In the genomic region with DNA sequence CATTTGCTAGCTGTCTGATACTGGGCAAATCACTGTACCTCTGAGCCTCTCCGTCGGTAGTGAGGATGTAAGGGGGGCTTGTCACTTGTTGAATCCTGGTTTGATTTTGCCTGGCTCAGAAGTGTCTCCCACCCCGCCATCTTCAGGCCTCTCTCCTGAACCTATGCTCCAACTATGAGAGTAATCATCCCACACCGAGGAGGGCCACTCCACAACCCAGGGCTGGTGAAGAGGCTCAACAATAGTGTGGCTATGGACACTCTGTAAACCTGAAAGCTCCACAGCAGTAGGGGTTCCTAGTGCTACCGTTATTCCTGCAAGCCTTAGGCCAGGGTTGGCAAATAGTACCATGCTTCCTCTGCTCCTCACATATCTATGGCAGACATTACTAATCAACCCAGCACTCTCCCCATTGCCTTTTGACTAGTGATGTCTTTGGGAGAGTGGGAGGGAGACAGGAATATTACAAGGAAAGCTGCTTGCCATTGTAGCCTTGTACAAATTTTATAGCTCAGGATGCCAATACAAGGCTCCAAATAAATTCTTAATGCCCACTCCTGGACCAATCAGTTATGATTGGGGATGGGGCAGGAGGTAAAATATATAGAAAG, we compare ENCODE assay signal across 11 cellular contexts.
DNase-seq lines count a peak whose midpoint lies in the region; ATAC-seq and TF ChIP-seq lines count a peak whose summit lies in the region.
"Had no signal": no experiment of that assay in that cellular context is flagged by ENCODE, and none has a peak within 500 bp of the region (broad histone marks: within the 10 kb centered on the region; RNA-seq: fewer than 3 reads in every experiment).

No MANE protein-coding gene starts in this region.

- no peak overlapping the region for H2AK5ac ChIP-seq in neuronal stem cell (ENCODE audit: low read depth, low read length)

- no peak overlapping the region for H2AFZ ChIP-seq in neuronal stem cell (ENCODE audit: low read length)

- H3K9ac ChIP-seq in neuronal stem cell (ENCODE audit: low read depth, low read length, poor library complexity): no peak overlapping the region
- H3K9ac ChIP-seq: BLaER1 had no signal

- H3K36me3 ChIP-seq in RWPE2 (ENCODE audit: low read depth): no peaks in the 10 kb centered on the region
- H3K36me3 ChIP-seq in esophagus squamous epithelium: no peaks in the 10 kb centered on the region
- H3K36me3 ChIP-seq in neuronal stem cell (replicated peaks in 1 of 2; ENCODE audit: control insufficient read depth in 2 of 2, insufficient read depth in 2 of 2, low read length in 2 of 2): no peaks in the 10 kb centered on the region
- H3K36me3 ChIP-seq: BLaER1, tibial nerve had no signal

- peak; percentile 66 for DNase-seq in EH (ENCODE audit: low read depth)
- no peak for DNase-seq in RWPE2 (ENCODE audit: low spot score)
- no peak for DNase-seq in esophagus squamous epithelium (lab: John Stamatoyannopoulos, UW)
- DNase-seq in natural killer cell treated with Interleukin-12 subunit alpha and Interleukin-12 subunit beta and Interleukin-15 and Interleukin-18, amount 100 ng/mL, for 72 hours (ENCODE audit: low spot score): peak; percentile 12
- no peak for DNase-seq in NCI-H187 treated with DMSO at 0.1 percent for 48 hours (lab: John Stamatoyannopoulos, UW)
- DNase-seq in neuronal stem cell (ENCODE audit: low spot score): no peak
- DNase-seq: KG1 had no signal

- WGBS in esophagus squamous epithelium, 2 donors: 83 to 88% methylated on average over 5 of the region's 5 CpGs
- WGBS in neuronal stem cell (ENCODE audit: extremely low coverage in 2 of 2, insufficient read length in 2 of 2, insufficient replicate concordance in 1 of 2), 2 donors: no CpG with 5 or more reads among the region's 5 CpGs

- H3K18ac ChIP-seq in neuronal stem cell (ENCODE audit: low read length): no peak overlapping the region

- H3K4me1 ChIP-seq in RWPE2 (ENCODE audit: insufficient read depth, poor library complexity, severe bottlenecking) (peaks cover 42% of the 10 kb centered on the region), esophagus squamous epithelium (peaks cover 0 to 46% (median 22%) of the 10 kb centered on the region in 3 donors), neuronal stem cell (ENCODE audit: control insufficient read depth in 2 of 2, insufficient read depth in 1 of 2, low read depth in 1 of 2, low read length in 2 of 2) (peaks cover 0 to 9% of the 10 kb centered on the region in 2 donors)
- H3K4me1 ChIP-seq: BLaER1 had no signal

- H3K4me3 ChIP-seq in RWPE2 (ENCODE audit: severe bottlenecking) (no peak overlapping the region), esophagus squamous epithelium (no peak overlapping the region), neuronal stem cell (ENCODE audit: low read length in 2 of 2) (no peak overlapping the region)
- H3K4me3 ChIP-seq: BLaER1, tibial nerve had no signal

- H3K9me3 ChIP-seq in RWPE2 (ENCODE audit: severe bottlenecking) (no peaks in the 10 kb centered on the region), esophagus squamous epithelium (no peaks in the 10 kb centered on the region), neuronal stem cell (replicated peaks in 1 of 2; ENCODE audit: control insufficient read depth in 2 of 2, insufficient read depth in 1 of 2, low read depth in 1 of 2, low read length in 2 of 2) (no peaks in the 10 kb centered on the region)
- H3K9me3 ChIP-seq: BLaER1, tibial nerve had no signal

- H3K14ac ChIP-seq in neuronal stem cell (ENCODE audit: low read length): no peak overlapping the region

- H3K4me2 ChIP-seq in neuronal stem cell (ENCODE audit: insufficient read depth, low read length, poor library complexity, severe bottlenecking): no peak overlapping the region
- H3K4me2 ChIP-seq: BLaER1 had no signal

- H2BK12ac ChIP-seq in neuronal stem cell (ENCODE audit: low read length): no peak overlapping the region

- no peak overlapping the region for H2BK5ac ChIP-seq in neuronal stem cell (ENCODE audit: low read length)

- no peak overlapping the region for H4K91ac ChIP-seq in neuronal stem cell (ENCODE audit: low read depth, low read length, poor library complexity)

- H2BK120ac ChIP-seq in neuronal stem cell (ENCODE audit: low read depth, low read length): no peak overlapping the region

- no peak overlapping the region for H3K4me3 Mint-ChIP-seq in natural killer cell treated with Interleukin-12 subunit alpha and Interleukin-12 subunit beta and Interleukin-15 and Interleukin-18, amount 100 ng/mL, for 72 hours

- no peak overlapping the region for H3K27ac Mint-ChIP-seq in natural killer cell treated with Interleukin-12 subunit alpha and Interleukin-12 subunit beta and Interleukin-15 and Interleukin-18, amount 100 ng/mL, for 72 hours

- H3K27ac ChIP-seq in RWPE2 (ENCODE audit: poor library complexity, severe bottlenecking): peak overlapping the region; percentile 82
- peak overlapping the region; percentile 53 to 78 (median 66) for H3K27ac ChIP-seq in esophagus squamous epithelium
- no peak overlapping the region for H3K27ac ChIP-seq in neuronal stem cell (replicated peaks; ENCODE audit: low read length)
- H3K27ac ChIP-seq: BLaER1 had no signal

- TF ChIP-seq POLR2A in esophagus squamous epithelium (IDR thresholded peaks at IDR 0.05): no peak

- intact Hi-C loops in esophagus squamous epithelium (cut with DNase I): no loop called here

- H3K27me3 Mint-ChIP-seq in natural killer cell treated with Interleukin-12 subunit alpha and Interleukin-12 subunit beta and Interleukin-15 and Interleukin-18, amount 100 ng/mL, for 72 hours: peaks cover 10 to 33% of the 10 kb centered on the region in 2 donors

- no peaks in the 10 kb centered on the region for H3K79me1 ChIP-seq in neuronal stem cell (ENCODE audit: low read depth, low read length)

- no peaks in the 10 kb centered on the region for H3K4me1 Mint-ChIP-seq in natural killer cell treated with Interleukin-12 subunit alpha and Interleukin-12 subunit beta and Interleukin-15 and Interleukin-18, amount 100 ng/mL, for 72 hours (ENCODE audit: low read depth in 2 of 2)

- no peak for ATAC-seq in RWPE2 (ENCODE audit: low read depth)
- ATAC-seq in natural killer cell treated with Interleukin-12 subunit alpha and Interleukin-12 subunit beta and Interleukin-15 and Interleukin-18, amount 100 ng/mL, for 72 hours: no peak
- ATAC-seq in GM19324 (IDR thresholded peaks at IDR 0.05; ENCODE audit: low FRiP score, unreplicated experiment): no peak
- ATAC-seq in GM21515 (IDR thresholded peaks at IDR 0.05; ENCODE audit: unreplicated experiment): no peak

- H3K4ac ChIP-seq in neuronal stem cell (ENCODE audit: low read length): no peak overlapping the region

- no peak overlapping the region for H4K8ac ChIP-seq in neuronal stem cell (ENCODE audit: low read depth, low read length)

- H3K36me3 Mint-ChIP-seq in natural killer cell treated with Interleukin-12 subunit alpha and Interleukin-12 subunit beta and Interleukin-15 and Interleukin-18, amount 100 ng/mL, for 72 hours: no peaks in the 10 kb centered on the region

- no peaks in the 10 kb centered on the region for H3K27me3 ChIP-seq in RWPE2 (ENCODE audit: insufficient read depth, poor library complexity, severe bottlenecking)
- no peaks in the 10 kb centered on the region for H3K27me3 ChIP-seq in esophagus squamous epithelium
- H3K27me3 ChIP-seq in neuronal stem cell (ENCODE audit: control insufficient read depth in 3 of 3, insufficient read depth in 3 of 3, low read depth in 1 of 3, low read length in 3 of 3): peaks cover 0 to 8% (median 0%) of the 10 kb centered on the region in 3 experiments
- H3K27me3 ChIP-seq: BLaER1, tibial nerve had no signal

- H2BK15ac ChIP-seq in neuronal stem cell (ENCODE audit: low read length): no peak overlapping the region

- TF ChIP-seq CTCF in RWPE2 (IDR thresholded peaks at IDR 0.05; ENCODE audit: poor library complexity, severe bottlenecking): no peak
- no peak for TF ChIP-seq CTCF in esophagus squamous epithelium (IDR thresholded peaks at IDR 0.05)

- no peaks in the 10 kb centered on the region for H3K9me3 Mint-ChIP-seq in natural killer cell treated with Interleukin-12 subunit alpha and Interleukin-12 subunit beta and Interleukin-15 and Interleukin-18, amount 100 ng/mL, for 72 hours

- H3K23ac ChIP-seq in neuronal stem cell (ENCODE audit: low read depth, low read length, poor library complexity): no peak overlapping the region

Comparison
In these comparisons a context has a peak if more than half of its experiments do, and no peak if none do; other contexts are left out.
1. DNase-seq: peak in EH (single experiment) and natural killer cell treated with Interleukin-12 subunit alpha and Interleukin-12 subunit beta and Interleukin-15 and Interleukin-18, amount 100 ng/mL, for 72 hours (single experiment); none in RWPE2 (single experiment), esophagus squamous epithelium (single experiment), NCI-H187 treated with DMSO at 0.1 percent for 48 hours (single experiment) and neuronal stem cell (single experiment).